18 cellular contexts compared by ENCODE assay signal in genomic region chr2:177886824-177887223, GRCh38.
DNase-seq lines count a peak whose midpoint lies in the region; ATAC-seq, FAIRE-seq and TF ChIP-seq lines count a peak whose summit lies in the region.
"Had no signal": no experiment of that assay in that cellular context is flagged by ENCODE, and none has a peak within 500 bp of the region (broad histone marks: within the 10 kb centered on the region; RNA-seq: fewer than 3 reads in every experiment).

No MANE protein-coding gene starts in this region.

- TF ChIP-seq EP300 in HepG2 (IDR thresholded peaks at IDR 0.05; ENCODE audit: low read depth in 2 of 2, low read length in 2 of 2): no peak
- TF ChIP-seq EP300 in HepG2 (CRISPR knock-in tag; IDR thresholded peaks at IDR 0.05; ENCODE audit: borderline replicate concordance): no peak
- TF ChIP-seq EP300 in sigmoid colon (IDR thresholded peaks at IDR 0.05): no peak

- no peaks in the 10 kb centered on the region for H3K79me2 ChIP-seq in HepG2 (ENCODE audit: insufficient read depth, low read length)

- TF ChIP-seq CTCF in right lobe of liver (IDR thresholded peaks at IDR 0.05) (no peak), HepG2 (CRISPR knock-in tag; IDR thresholded peaks at IDR 0.05) (no peak), sigmoid colon (IDR thresholded peaks at IDR 0.05) (no peak), GM20000 (IDR thresholded peaks at IDR 0.05; ENCODE audit: extremely low read depth, missing control alignments) (no peak)

- CTCF ChIA-PET in HepG2 (lab: Yijun Ruan, JAX; ENCODE audit: low intra/inter-chr PET ratio, low total read pairs): no interaction called here

- peak overlapping the region in 2 of 3 donors; percentile 13 to 72 for H3K27ac ChIP-seq in right lobe of liver
- H3K27ac ChIP-seq in HepG2 (ENCODE audit: extremely low read length, insufficient read depth, low read length): no peak overlapping the region
- peak overlapping the region; percentile 29 for H3K27ac ChIP-seq in muscle layer of colon (ENCODE audit: low read depth, low read length)
- peak overlapping the region in 3 of 4 donors; percentile 71 to 80 (median 77) for H3K27ac ChIP-seq in sigmoid colon
- H3K27ac ChIP-seq: BLaER1 treated with 17β-estradiol and CSF1 and Interleukin-3, amounts not matched to agents 10 nM and 100 nM; GM23248; HL-60 had no signal

- DNase-seq in right lobe of liver: no peak
- DNase-seq in HepG2 (ENCODE audit: low spot score): no peak
- no peak for DNase-seq in sigmoid colon
- DNase-seq in GM20000 (ENCODE audit: low spot score): no peak
- no peak for DNase-seq in activated CD4-positive, alpha-beta T cell treated with anti-CD3 and anti-CD28 coated beads for 4 hours
- no peak for DNase-seq in posterior vena cava (ENCODE audit: low spot score)
- DNase-seq: Calu3; CD8-positive, alpha-beta T cell; DND-41; EL; GM23248; IMR-90 had no signal

- no peak for ATAC-seq in right lobe of liver
- ATAC-seq in HepG2: no peak
- ATAC-seq: CD8-positive, alpha-beta T cell had no signal

- H3K9ac ChIP-seq in HepG2 (ENCODE audit: insufficient read depth, low read depth, low read length) (no peak overlapping the region), muscle layer of colon (ENCODE audit: low read length) (no peak overlapping the region)
- H3K9ac ChIP-seq: BLaER1 treated with 17β-estradiol and CSF1 and Interleukin-3, amounts not matched to agents 10 nM and 100 nM; GM23248 had no signal

- no peak overlapping the region for H3K4me2 ChIP-seq in HepG2 (ENCODE audit: low read depth, low read length)
- H3K4me2 ChIP-seq: BLaER1 treated with 17β-estradiol and CSF1 and Interleukin-3, amounts not matched to agents 10 nM and 100 nM had no signal

- no peaks in the 10 kb centered on the region for H4K20me1 ChIP-seq in HepG2 (ENCODE audit: insufficient read depth, low read length)
- H4K20me1 ChIP-seq: BLaER1 treated with 17β-estradiol and CSF1 and Interleukin-3, amounts not matched to agents 10 nM and 100 nM had no signal

- H3K4me3 ChIP-seq in right lobe of liver (no peak overlapping the region), HepG2 (replicated peaks in 1 of 3; ENCODE audit: insufficient read depth in 1 of 3, low read depth in 2 of 3, low read length in 3 of 3) (no peak overlapping the region), muscle layer of colon (ENCODE audit: low read depth in 1 of 2, low read length in 2 of 2) (no peak overlapping the region), sigmoid colon (no peak overlapping the region)
- H3K4me3 ChIP-seq: BLaER1 treated with 17β-estradiol and CSF1 and Interleukin-3, amounts not matched to agents 10 nM and 100 nM; GM23248; HAP-1 had no signal

- no peak overlapping the region for H2AFZ ChIP-seq in HepG2 (ENCODE audit: low read length)
- H2AFZ ChIP-seq: GM23248 had no signal

- TF ChIP-seq POLR2A in right lobe of liver (IDR thresholded peaks at IDR 0.05) (no peak), HepG2 (IDR thresholded peaks at IDR 0.05; ENCODE audit: insufficient read depth in 1 of 2, low read depth in 2 of 2, low read length in 2 of 2) (no peak), sigmoid colon (IDR thresholded peaks at IDR 0.05) (no peak)

- 17% methylated on average over 1 of the region's 1 CpG for WGBS in right lobe of liver (ENCODE audit: insufficient coverage, low coverage, low lambda C conversion rate, missing lambda C conversion rate)
- 19% methylated on average over 1 of the region's 1 CpG for WGBS in HepG2 (ENCODE audit: low lambda C conversion rate)
- WGBS in sigmoid colon, 2 donors: 85% methylated on average over 1 of the region's 1 CpG

- H3K4me1 ChIP-seq in right lobe of liver (peaks cover 0 to 44% (median 9%) of the 10 kb centered on the region in 4 donors), HepG2 (ENCODE audit: insufficient read depth, low read length) (no peaks in the 10 kb centered on the region), muscle layer of colon (ENCODE audit: insufficient read depth, low read length) (peaks cover 10% of the 10 kb centered on the region), sigmoid colon (peaks cover 2 to 53% (median 32%) of the 10 kb centered on the region in 4 donors)
- H3K4me1 ChIP-seq: BLaER1 treated with 17β-estradiol and CSF1 and Interleukin-3, amounts not matched to agents 10 nM and 100 nM; HAP-1 had no signal

- intact Hi-C loops in right lobe of liver (cut with DNase I): no loop called here
- intact Hi-C loops in HepG2 (cut with micrococcal nuclease; ENCODE audit: unreplicated experiment): loop anchor here (2.0 kb wide), 1 partner anchor 20 kb away; no protein-coding TSS in a partner anchor
- intact Hi-C loops in sigmoid colon (cut with DNase I): loop anchor here (5.0 kb wide), 1 partner anchor 90 kb away; no protein-coding TSS in a partner anchor
- intact Hi-C loops in posterior vena cava (cut with DNase I): no loop called here

- in situ Hi-C loops in HepG2 (cut with HindIII; ENCODE audit: extremely low pct_ligation_motif_present, low pct_unique_long_range_greater_than_20kb): no loop called here

- BruUV-seq in HepG2 (replicated peaks; lab: Mats Ljungman, UMichigan): no TSS peak

- H3K27me3 ChIP-seq in right lobe of liver (no peaks in the 10 kb centered on the region), HepG2 (ENCODE audit: control insufficient read depth in 1 of 2, insufficient read depth in 2 of 2, low read length in 2 of 2) (no peaks in the 10 kb centered on the region), muscle layer of colon (ENCODE audit: control insufficient read depth in 1 of 2, insufficient read depth in 2 of 2, low read length in 2 of 2) (no peaks in the 10 kb centered on the region), sigmoid colon (no peaks in the 10 kb centered on the region)
- H3K27me3 ChIP-seq: BLaER1 treated with 17β-estradiol and CSF1 and Interleukin-3, amounts not matched to agents 10 nM and 100 nM had no signal

- no peak for FAIRE-seq in HepG2 (lab: Jason Lieb, UNC)
- FAIRE-seq: GM12891, GM19239 had no signal

- POLR2A ChIA-PET in HepG2 (lab: Yijun Ruan, JAX): no interaction called here

- TF ChIP-seq RAD21 in HepG2 (CRISPR knock-in tag; IDR thresholded peaks at IDR 0.05): no peak

- H3K36me3 ChIP-seq in right lobe of liver (no peaks in the 10 kb centered on the region), HepG2 (replicated peaks in 1 of 2; ENCODE audit: control insufficient read depth in 1 of 2, insufficient read depth in 2 of 2, low read length in 2 of 2) (no peaks in the 10 kb centered on the region), muscle layer of colon (ENCODE audit: insufficient read depth, low read length) (no peaks in the 10 kb centered on the region), sigmoid colon (no peaks in the 10 kb centered on the region)
- H3K36me3 ChIP-seq: BLaER1 treated with 17β-estradiol and CSF1 and Interleukin-3, amounts not matched to agents 10 nM and 100 nM; HAP-1 had no signal

- no peaks in the 10 kb centered on the region for H3K9me3 ChIP-seq in right lobe of liver
- no peaks in the 10 kb centered on the region for H3K9me3 ChIP-seq in HepG2 (ENCODE audit: low read length)
- no peaks in the 10 kb centered on the region for H3K9me3 ChIP-seq in muscle layer of colon (ENCODE audit: low read length)
- no peaks in the 10 kb centered on the region for H3K9me3 ChIP-seq in sigmoid colon
- H3K9me3 ChIP-seq: BLaER1 treated with 17β-estradiol and CSF1 and Interleukin-3, amounts not matched to agents 10 nM and 100 nM; HAP-1 had no signal

TF ChIP-seq in HepG2, 621 proteins besides CTCF, POLR2A, EP300 and RAD21:
- TF ChIP-seq SMAD3 (CRISPR knock-in tag; IDR thresholded peaks at IDR 0.05) (no peak), E2F5 (CRISPR knock-in tag; conservative IDR thresholded peaks at IDR 0.05) (no peak), CBX2 (IDR thresholded peaks at IDR 0.05; ENCODE audit: low read depth, low read length) (no peak), CBX2 (CRISPR knock-in tag; IDR thresholded peaks at IDR 0.05; ENCODE audit: low read depth) (no peak), ATF5 (CRISPR knock-in tag; IDR thresholded peaks at IDR 0.05; ENCODE audit: low read depth) (no peak)
- TF ChIP-seq, protein P1, sequence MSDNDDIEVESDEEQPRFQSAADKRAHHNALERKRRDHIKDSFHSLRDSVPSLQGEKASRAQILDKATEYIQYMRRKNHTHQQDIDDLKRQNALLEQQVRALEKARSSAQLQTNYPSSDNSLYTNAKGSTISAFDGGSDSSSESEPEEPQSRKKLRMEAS (IDR thresholded peaks at IDR 0.05): no peak

Comparison
In these comparisons a context has a peak if more than half of its experiments do, and no peak if none do; other contexts are left out.
1. intact Hi-C loops: an anchor here in HepG2 (2.0 kb wide) and sigmoid colon (5.0 kb wide); none called in right lobe of liver and posterior vena cava.